Comparison of ENCODE assay signal across 8 cellular contexts in genomic region chrX:110418220-110418856, GRCh38. TPM values are rescaled to one million over a fixed set of nuclear protein-coding genes. Genes with fewer than 3 reads are reported as not detected.
DNase-seq lines count a peak whose midpoint lies in the region; ATAC-seq and TF ChIP-seq lines count a peak whose summit lies in the region.

No MANE protein-coding gene starts in this region.

- H3K27me3 ChIP-seq in adipocyte (replicated peaks; ENCODE audit: control insufficient read depth, insufficient read depth, low read length) (peaks cover 18% of the 10 kb centered on the region), kidney epithelial cell (ENCODE audit: control insufficient read depth, insufficient read depth, low read length) (no peaks in the 10 kb centered on the region)

- no peak for ATAC-seq in GM21526 (IDR thresholded peaks at IDR 0.05; ENCODE audit: low FRiP score, unreplicated experiment)
- no peak for ATAC-seq in GM19467 (IDR thresholded peaks at IDR 0.05; ENCODE audit: unreplicated experiment)

- H3K4me3 ChIP-seq in adipocyte (ENCODE audit: low read length) (no peak overlapping the region), kidney epithelial cell (ENCODE audit: low read depth, low read length) (no peak overlapping the region)

- H3K9ac ChIP-seq in adipocyte (ENCODE audit: low read length) = peak overlapping the region; percentile 46

- peaks cover 26% of the 10 kb centered on the region for H3K4me1 ChIP-seq in adipocyte (ENCODE audit: control insufficient read depth, insufficient read depth, low read length)

- peak; percentile 50 for DNase-seq in Ammon's horn (ENCODE audit: low spot score)
- peak; percentile 47 for DNase-seq in KBM-7
- peak; percentile 79 for DNase-seq in adipocyte (ENCODE audit: low read depth)
- DNase-seq in kidney epithelial cell (ENCODE audit: low read depth) = no peak
- no peak for DNase-seq in G401 (ENCODE audit: low spot score)
- no peak for DNase-seq in cortex of kidney (lab: John Stamatoyannopoulos, UW)

- in situ Hi-C loops in KBM-7 (cut with MboI; ENCODE audit: low pct_unique_long_range_greater_than_20kb, low sequenced_read_pairs) = loop anchor here (25.0 kb wide), 2 partner anchors 506 to 931 kb away; partner anchors contain the start of gene GUCY2F
- in situ Hi-C loops in G401 (cut with HindIII; ENCODE audit: low sequenced_read_pairs) = no loop called here

- H3K9me3 ChIP-seq in adipocyte (ENCODE audit: control insufficient read depth, low read length) = no peaks in the 10 kb centered on the region

- no peaks in the 10 kb centered on the region for H3K36me3 ChIP-seq in adipocyte (ENCODE audit: control insufficient read depth, insufficient read depth, low read length, severe bottlenecking)
- H3K36me3 ChIP-seq in kidney epithelial cell (ENCODE audit: control insufficient read depth, insufficient read depth, low read length) = no peaks in the 10 kb centered on the region

- peak; percentile 54 for TF ChIP-seq CTCF in kidney epithelial cell (IDR thresholded peaks at IDR 0.05; ENCODE audit: insufficient read depth, low read length, poor library complexity, severe bottlenecking)

RNA-seq across cellular contexts. Expression of gene RTL9, which starts 59.7 kb away (rescaled TPM):
- under 0.01 TPM in 1 of 2 replicates, not detected in the other for total RNA-seq in kidney epithelial cell
- total RNA-seq in G401 (2014; rRNA removed; shearing (Covaris generic)) = 0.06 TPM in 1 of 2 replicates, not detected in the other

Comparison
In these comparisons a context has a peak if more than half of its experiments do, and no peak if none do; other contexts are left out.
1. DNase-seq: peak in Ammon's horn (single experiment), KBM-7 (single experiment) and adipocyte (single experiment); none in kidney epithelial cell (single experiment), G401 (single experiment) and cortex of kidney (single experiment).